38 cellular contexts compared by ENCODE assay signal in the genomic region with DNA sequence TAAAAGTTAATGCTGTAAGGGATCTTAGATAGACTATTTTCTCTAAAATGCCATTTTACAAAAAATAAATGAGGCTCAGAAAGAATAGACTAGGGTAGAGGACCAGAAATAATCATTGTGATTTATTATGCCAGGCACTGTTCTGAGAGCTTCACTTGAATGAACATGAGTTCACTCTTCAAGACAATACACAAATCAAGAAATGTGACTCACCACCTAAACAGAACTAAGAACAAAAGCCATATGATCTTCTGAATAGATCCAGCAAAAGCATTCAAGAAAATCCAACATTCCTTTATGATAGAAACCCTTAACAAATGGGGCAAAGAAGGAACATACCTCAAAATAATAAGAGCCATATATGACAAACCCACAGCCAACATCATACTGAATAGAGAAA.
"Had no signal": no experiment of that assay in that cellular context is flagged by ENCODE, and none has a peak within 500 bp of the region (broad histone marks: within the 10 kb centered on the region; RNA-seq: fewer than 3 reads in every experiment).

No MANE protein-coding gene starts in this region.

- H3K27me3 ChIP-seq: adrenal gland, body of pancreas, brain microvascular endothelial cell, breast epithelium, cardiac muscle cell had no signal

- H3K27ac Mint-ChIP-seq: activated B cell treated with CpG ODN at 0.5 μM for 24 hours; activated CD4-positive, alpha-beta memory T cell treated with anti-CD3 and anti-CD28 coated beads for 36 hours; activated CD4-positive, alpha-beta T cell treated with anti-CD3 and anti-CD28 coated beads, Interleukin-2, amount 10 ng/mL, durations not matched to agents 24 days and 14 days; activated CD8-positive, alpha-beta T cell treated with anti-CD3 and anti-CD28 coated beads for 36 hours; activated naive CD4-positive, alpha-beta T cell treated with anti-CD3 and anti-CD28 coated beads, Interleukin-2, amount 10 ng/mL, durations not matched to agents 7 days and 5 days; activated naive CD4-positive, alpha-beta T cell treated with anti-CD3 and anti-CD28 coated beads, Interleukin-2, amount 50 U/mL, for 24 hours; activated naive CD8-positive, alpha-beta T cell; activated T-cell treated with anti-CD3 and anti-CD28 coated beads, Interleukin-2, amount 50 U/mL, for 72 hours; activated T-helper 1 cell treated with anti-CD3 and anti-CD28 coated beads, Interleukin-12 subunit alpha, Interleukin-12 subunit beta, Interleukin-2, Interleukin-4 antibody, amounts not matched to agents 30 ng/mL and 10 ng/mL and 1 ng/mL, durations not matched to agents 14 hours and 24 hours and 36 hours; activated T-helper 17 cell treated with anti-CD3 and anti-CD28 coated beads, Interleukin-2, amount 50 U/mL, for 72 hours; T-helper 1 cell treated with Interleukin-12 subunit alpha and Interleukin-12 subunit beta and Interleukin-4 antibody, amounts not matched to agents 30 μg/mL and 1 μg/mL, for 36 hours; T-helper 2 cell treated with Interferon-gamma antibody and Interleukin-4, amounts not matched to agents 5 μg/mL and 100 μg/mL, for 36 hours had no signal

- ATAC-seq: activated CD8-positive, alpha-beta T cell treated with anti-CD3 and anti-CD28 coated beads for 36 hours; activated T-cell treated with anti-CD3 and anti-CD28 coated beads, Interleukin-2, amount 50 U/mL, for 4 hours; activated T-cell treated with anti-CD3 and anti-CD28 coated beads, Interleukin-2, amount 50 U/mL, for 72 hours; activated T-helper 17 cell treated with anti-CD3 and anti-CD28 coated beads, Interleukin-2, amount 50 U/mL, for 72 hours; body of pancreas had no signal

- H3K36me3 Mint-ChIP-seq: activated CD4-positive, alpha-beta memory T cell treated with anti-CD3 and anti-CD28 coated beads for 36 hours; activated naive CD4-positive, alpha-beta T cell treated with anti-CD3 and anti-CD28 coated beads, Interleukin-2, amount 10 ng/mL, durations not matched to agents 7 days and 5 days; activated naive CD4-positive, alpha-beta T cell treated with anti-CD3 and anti-CD28 coated beads, Interleukin-2, amount 50 U/mL, for 24 hours; activated naive CD8-positive, alpha-beta T cell had no signal

- H3K9me3 ChIP-seq: adrenal gland, body of pancreas, breast epithelium had no signal

- H3K36me3 ChIP-seq: adrenal gland, brain microvascular endothelial cell, breast epithelium, cardiac muscle cell had no signal

- H3K27me3 Mint-ChIP-seq: activated B cell treated with CpG ODN at 0.5 μM for 24 hours; activated CD4-positive, alpha-beta memory T cell treated with anti-CD3 and anti-CD28 coated beads for 36 hours; activated CD4-positive, alpha-beta T cell treated with anti-CD3 and anti-CD28 coated beads, Interleukin-2, amount 10 ng/mL, durations not matched to agents 24 days and 14 days; activated CD8-positive, alpha-beta T cell treated with anti-CD3 and anti-CD28 coated beads for 36 hours; activated naive CD4-positive, alpha-beta T cell treated with anti-CD3 and anti-CD28 coated beads, Interleukin-2, amount 10 ng/mL, durations not matched to agents 7 days and 5 days; activated naive CD4-positive, alpha-beta T cell treated with anti-CD3 and anti-CD28 coated beads, Interleukin-2, amount 50 U/mL, for 24 hours; activated naive CD8-positive, alpha-beta T cell; activated T-helper 17 cell treated with anti-CD3 and anti-CD28 coated beads, Interleukin-2, amount 50 U/mL, for 72 hours; central memory CD8-positive, alpha-beta T cell had no signal

- H3K9me3 Mint-ChIP-seq: activated B cell treated with CpG ODN at 0.5 μM for 24 hours; activated CD4-positive, alpha-beta T cell treated with anti-CD3 and anti-CD28 coated beads, Interleukin-2, amount 10 ng/mL, durations not matched to agents 24 days and 14 days; activated CD8-positive, alpha-beta T cell treated with anti-CD3 and anti-CD28 coated beads for 36 hours; activated naive CD4-positive, alpha-beta T cell treated with anti-CD3 and anti-CD28 coated beads, Interleukin-2, amount 50 U/mL, for 24 hours; activated T-cell treated with anti-CD3 and anti-CD28 coated beads, Interleukin-2, amount 50 U/mL, for 4 hours; activated T-helper 1 cell treated with anti-CD3 and anti-CD28 coated beads, Interleukin-12 subunit alpha, Interleukin-12 subunit beta, Interleukin-2, Interleukin-4 antibody, amounts not matched to agents 30 ng/mL and 10 ng/mL and 1 ng/mL, durations not matched to agents 14 hours and 24 hours and 36 hours; T-helper 2 cell treated with Interferon-gamma antibody and Interleukin-4, amounts not matched to agents 5 μg/mL and 100 μg/mL, for 36 hours had no signal

- H3K27ac ChIP-seq: adrenal gland, body of pancreas, brain microvascular endothelial cell, breast epithelium, cardiac muscle cell, VCaP had no signal

- H3K4me1 ChIP-seq: adrenal gland, body of pancreas, breast epithelium had no signal

- H3K4me3 ChIP-seq: adrenal gland, body of pancreas, breast epithelium, cardiac muscle cell had no signal

- H3K4me3 Mint-ChIP-seq: activated B cell treated with CpG ODN at 0.5 μM for 24 hours; activated CD4-positive, alpha-beta memory T cell treated with anti-CD3 and anti-CD28 coated beads for 36 hours; activated CD4-positive, alpha-beta T cell treated with anti-CD3 and anti-CD28 coated beads, Interleukin-2, amount 10 ng/mL, durations not matched to agents 24 days and 14 days; activated CD8-positive, alpha-beta T cell treated with anti-CD3 and anti-CD28 coated beads for 36 hours; activated naive CD4-positive, alpha-beta T cell treated with anti-CD3 and anti-CD28 coated beads, Interleukin-2, amount 10 ng/mL, durations not matched to agents 7 days and 5 days; activated naive CD4-positive, alpha-beta T cell treated with anti-CD3 and anti-CD28 coated beads, Interleukin-2, amount 50 U/mL, for 24 hours; activated naive CD8-positive, alpha-beta T cell; activated T-cell treated with anti-CD3 and anti-CD28 coated beads, Interleukin-2, amount 50 U/mL, for 4 hours; activated T-cell treated with anti-CD3 and anti-CD28 coated beads, Interleukin-2, amount 50 U/mL, for 72 hours; activated T-helper 1 cell treated with anti-CD3 and anti-CD28 coated beads, Interleukin-12 subunit alpha, Interleukin-12 subunit beta, Interleukin-2, Interleukin-4 antibody, amounts not matched to agents 30 ng/mL and 10 ng/mL and 1 ng/mL, durations not matched to agents 14 hours and 24 hours and 36 hours; activated T-helper 17 cell treated with anti-CD3 and anti-CD28 coated beads, Interleukin-2, amount 50 U/mL, for 72 hours; central memory CD8-positive, alpha-beta T cell; T-helper 1 cell treated with Interleukin-12 subunit alpha and Interleukin-12 subunit beta and Interleukin-4 antibody, amounts not matched to agents 30 μg/mL and 1 μg/mL, for 36 hours; T-helper 2 cell treated with Interferon-gamma antibody and Interleukin-4, amounts not matched to agents 5 μg/mL and 100 μg/mL, for 36 hours had no signal

- H3K4me1 Mint-ChIP-seq: activated B cell treated with CpG ODN at 0.5 μM for 24 hours; activated CD4-positive, alpha-beta T cell treated with anti-CD3 and anti-CD28 coated beads, Interleukin-2, amount 10 ng/mL, durations not matched to agents 24 days and 14 days; activated naive CD4-positive, alpha-beta T cell treated with anti-CD3 and anti-CD28 coated beads, Interleukin-2, amount 10 ng/mL, durations not matched to agents 7 days and 5 days; activated naive CD4-positive, alpha-beta T cell treated with anti-CD3 and anti-CD28 coated beads, Interleukin-2, amount 50 U/mL, for 24 hours; activated T-helper 17 cell treated with anti-CD3 and anti-CD28 coated beads, Interleukin-2, amount 50 U/mL, for 72 hours; central memory CD8-positive, alpha-beta T cell had no signal

- DNase-seq: activated B cell treated with CpG ODN at 0.5 μM for 24 hours; activated CD4-positive, alpha-beta memory T cell treated with anti-CD3 and anti-CD28 coated beads for 36 hours; activated CD4-positive, alpha-beta T cell treated with anti-CD3 and anti-CD28 coated beads for 4 hours; activated CD4-positive, alpha-beta T cell treated with anti-CD3 and anti-CD28 coated beads, Interleukin-2, amount 10 ng/mL, durations not matched to agents 24 days and 14 days; activated CD4-positive, alpha-beta T cell treated with anti-CD3 and anti-CD28 coated beads, Interleukin-2, amount 50 U/mL, for 1 hour; activated CD4-positive, alpha-beta T cell treated with anti-CD3 and anti-CD28 coated beads, Interleukin-2, amount 50 U/mL, for 4 hours; activated CD4-positive, CD25-positive, alpha-beta regulatory T cell treated with anti-CD3 and anti-CD28 coated beads, Interleukin-2, amount 50 U/mL, for 72 hours; activated CD8-positive, alpha-beta memory T cell treated with anti-CD3 and anti-CD28 coated beads, Interleukin-2, amount 50 U/mL, for 4 hours; activated CD8-positive, alpha-beta T cell treated with anti-CD3 and anti-CD28 coated beads for 36 hours; activated effector memory CD4-positive, alpha-beta T cell treated with anti-CD3 and anti-CD28 coated beads, Interleukin-2, amount 50 U/mL, for 16 hours; activated gamma-delta T cell treated with Interleukin-2 at 50 U/mL for 16 hours; activated naive CD4-positive, alpha-beta T cell; activated naive CD4-positive, alpha-beta T cell treated with anti-CD3 and anti-CD28 coated beads, Interleukin-2, amount 10 ng/mL, durations not matched to agents 7 days and 5 days; activated T-cell treated with anti-CD3 and anti-CD28 coated beads for 4 hours; activated T-cell treated with anti-CD3 and anti-CD28 coated beads, Interleukin-2, amount 50 U/mL, for 1 hour; activated T-cell treated with anti-CD3 and anti-CD28 coated beads, Interleukin-2, amount 50 U/mL, for 4 hours; activated T-cell treated with anti-CD3 and anti-CD28 coated beads, Interleukin-2, amount 50 U/mL, for 72 hours; adrenal gland; amniotic stem cell; aorta; body of pancreas; brain microvascular endothelial cell; caudate nucleus; cerebellar nuclear complex; SW 1271; T-helper 1 cell; T-helper 2 cell; T-helper 9 cell had no signal
